Comparison of ENCODE assay signal across 40 cellular contexts in genomic region chrX:41825796-41826195, GRCh38.
"Had no signal": no experiment of that assay in that cellular context is flagged by ENCODE, and none has a peak within 500 bp of the region (broad histone marks: within the 10 kb centered on the region; RNA-seq: fewer than 3 reads in every experiment).

No MANE protein-coding gene starts in this region.

- DNase-seq: activated effector memory CD4-positive, alpha-beta T cell treated with anti-CD3 and anti-CD28 coated beads, Interleukin-2, amount 50 U/mL, for 16 hours; activated effector memory CD4-positive, alpha-beta T cell treated with Interleukin-2 at 50 U/mL for 16 hours; activated gamma-delta T cell; activated gamma-delta T cell treated with Interleukin-2 at 50 U/mL for 16 hours; activated naive CD4-positive, alpha-beta T cell; activated naive CD4-positive, alpha-beta T cell treated with anti-CD3 and anti-CD28 coated beads for 36 hours; activated naive CD4-positive, alpha-beta T cell treated with anti-CD3 and anti-CD28 coated beads, Interleukin-2, amount 10 ng/mL, durations not matched to agents 7 days and 5 days; activated naive CD4-positive, alpha-beta T cell treated with anti-CD3 and anti-CD28 coated beads, Interleukin-2, amount 50 U/mL, for 16 hours; activated naive CD4-positive, alpha-beta T cell treated with Interleukin-2 at 50 U/mL for 16 hours; activated naive CD8-positive, alpha-beta T cell treated with anti-CD3 and anti-CD28 coated beads for 36 hours; activated naive CD8-positive, alpha-beta T cell treated with anti-CD3 and anti-CD28 coated beads, Interleukin-2, amount 10 ng/mL, durations not matched to agents 7 days and 5 days; activated naive CD8-positive, alpha-beta T cell treated with anti-CD3 and anti-CD28 coated beads, Interleukin-2, amount 50 U/mL, for 24 hours; activated T-cell treated with anti-CD3 and anti-CD28 coated beads for 4 hours; activated T-cell treated with anti-CD3 and anti-CD28 coated beads, Interleukin-2, amount 50 U/mL, for 1 hour; activated T-cell treated with anti-CD3 and anti-CD28 coated beads, Interleukin-2, amount 50 U/mL, for 24 hours; activated T-cell treated with anti-CD3 and anti-CD28 coated beads, Interleukin-2, amount 50 U/mL, for 4 hours; activated T-cell treated with anti-CD3 and anti-CD28 coated beads, Interleukin-2, amount 50 U/mL, for 48 hours; activated T-cell treated with anti-CD3 and anti-CD28 coated beads, Interleukin-2, amount 50 U/mL, for 72 hours; amniotic stem cell; amygdala; anterior cingulate cortex; aorta; body of pancreas; brain microvascular endothelial cell; caudate nucleus; central memory CD4-positive, alpha-beta T cell; cerebellar nuclear complex had no signal

- H3K9me3 ChIP-seq: adrenal gland, ascending aorta, body of pancreas had no signal

- H3K27me3 ChIP-seq: adrenal gland, ascending aorta, body of pancreas, brain microvascular endothelial cell, breast epithelium, cardiac muscle cell had no signal

- H3K4me1 Mint-ChIP-seq: brain had no signal

- ATAC-seq: activated naive CD4-positive, alpha-beta T cell treated with anti-CD3 and anti-CD28 coated beads, Interleukin-2, amount 50 U/mL, for 72 hours; activated naive CD8-positive, alpha-beta T cell treated with anti-CD3 and anti-CD28 coated beads, Interleukin-2, amount 50 U/mL, for 24 hours; activated T-cell treated with anti-CD3 and anti-CD28 coated beads, Interleukin-2, amount 50 U/mL, for 4 hours; activated T-cell treated with anti-CD3 and anti-CD28 coated beads, Interleukin-2, amount 50 U/mL, for 72 hours; activated T-helper 17 cell treated with anti-CD3 and anti-CD28 coated beads, Interleukin-2, amount 50 U/mL, for 72 hours; body of pancreas had no signal

- H3K36me3 ChIP-seq: adrenal gland, ascending aorta, brain microvascular endothelial cell, breast epithelium, cardiac muscle cell had no signal

- FAIRE-seq: bronchial epithelial cell had no signal

- H3K9me3 Mint-ChIP-seq: activated T-cell treated with anti-CD3 and anti-CD28 coated beads, Interleukin-2, amount 50 U/mL, for 24 hours; activated T-helper 17 cell treated with anti-CD3 and anti-CD28 coated beads, Interleukin-2, amount 50 U/mL, for 72 hours; activated T-helper 2 cell treated with anti-CD3 and anti-CD28 coated beads, Interferon-gamma antibody, Interleukin-2, Interleukin-4, amounts not matched to agents 10 μg/mL and 5 μg/mL and 100 μg/mL, durations not matched to agents 14 hours and 24 hours and 36 hours; central memory CD8-positive, alpha-beta T cell had no signal

- H3K27me3 Mint-ChIP-seq: activated naive CD4-positive, alpha-beta T cell treated with anti-CD3 and anti-CD28 coated beads, Interleukin-2, amount 10 ng/mL, durations not matched to agents 7 days and 5 days; activated naive CD4-positive, alpha-beta T cell treated with anti-CD3 and anti-CD28 coated beads, Interleukin-2, amount 50 U/mL, for 24 hours; activated naive CD8-positive, alpha-beta T cell; activated naive CD8-positive, alpha-beta T cell treated with anti-CD3 and anti-CD28 coated beads for 36 hours; activated naive CD8-positive, alpha-beta T cell treated with anti-CD3 and anti-CD28 coated beads, Interleukin-2, amount 10 ng/mL, durations not matched to agents 7 days and 5 days; activated naive CD8-positive, alpha-beta T cell treated with anti-CD3 and anti-CD28 coated beads, Interleukin-2, amount 50 U/mL, for 24 hours; activated T-helper 17 cell treated with anti-CD3 and anti-CD28 coated beads, Interleukin-2, amount 50 U/mL, for 72 hours; brain; central memory CD8-positive, alpha-beta T cell had no signal

- H3K4me1 ChIP-seq: body of pancreas, breast epithelium had no signal

- H3K4me3 Mint-ChIP-seq: activated naive CD4-positive, alpha-beta T cell treated with anti-CD3 and anti-CD28 coated beads for 36 hours; activated naive CD4-positive, alpha-beta T cell treated with anti-CD3 and anti-CD28 coated beads, Interleukin-2, amount 10 ng/mL, durations not matched to agents 7 days and 5 days; activated naive CD4-positive, alpha-beta T cell treated with anti-CD3 and anti-CD28 coated beads, Interleukin-2, amount 50 U/mL, for 24 hours; activated naive CD8-positive, alpha-beta T cell; activated naive CD8-positive, alpha-beta T cell treated with anti-CD3 and anti-CD28 coated beads for 36 hours; activated naive CD8-positive, alpha-beta T cell treated with anti-CD3 and anti-CD28 coated beads, Interleukin-2, amount 10 ng/mL, durations not matched to agents 7 days and 5 days; activated naive CD8-positive, alpha-beta T cell treated with anti-CD3 and anti-CD28 coated beads, Interleukin-2, amount 50 U/mL, for 24 hours; activated T-cell treated with anti-CD3 and anti-CD28 coated beads, Interleukin-2, amount 50 U/mL, for 24 hours; activated T-cell treated with anti-CD3 and anti-CD28 coated beads, Interleukin-2, amount 50 U/mL, for 4 hours; activated T-cell treated with anti-CD3 and anti-CD28 coated beads, Interleukin-2, amount 50 U/mL, for 72 hours; activated T-helper 1 cell treated with anti-CD3 and anti-CD28 coated beads, Interleukin-12 subunit alpha, Interleukin-12 subunit beta, Interleukin-2, Interleukin-4 antibody, amounts not matched to agents 30 ng/mL and 10 ng/mL and 1 ng/mL, durations not matched to agents 14 hours and 24 hours and 36 hours; activated T-helper 17 cell treated with anti-CD3 and anti-CD28 coated beads, Interleukin-2, amount 50 U/mL, for 72 hours; brain; central memory CD8-positive, alpha-beta T cell had no signal

- H3K27ac Mint-ChIP-seq: activated naive CD4-positive, alpha-beta T cell treated with anti-CD3 and anti-CD28 coated beads for 36 hours; activated naive CD4-positive, alpha-beta T cell treated with anti-CD3 and anti-CD28 coated beads, Interleukin-2, amount 10 ng/mL, durations not matched to agents 7 days and 5 days; activated naive CD4-positive, alpha-beta T cell treated with anti-CD3 and anti-CD28 coated beads, Interleukin-2, amount 50 U/mL, for 24 hours; activated naive CD4-positive, alpha-beta T cell treated with anti-CD3 and anti-CD28 coated beads, Interleukin-2, amount 50 U/mL, for 72 hours; activated naive CD8-positive, alpha-beta T cell treated with anti-CD3 and anti-CD28 coated beads for 36 hours; activated naive CD8-positive, alpha-beta T cell treated with anti-CD3 and anti-CD28 coated beads, Interleukin-2, amount 10 ng/mL, durations not matched to agents 7 days and 5 days; activated naive CD8-positive, alpha-beta T cell treated with anti-CD3 and anti-CD28 coated beads, Interleukin-2, amount 50 U/mL, for 24 hours; activated T-cell treated with anti-CD3 and anti-CD28 coated beads, Interleukin-2, amount 50 U/mL, for 24 hours; activated T-cell treated with anti-CD3 and anti-CD28 coated beads, Interleukin-2, amount 50 U/mL, for 72 hours; activated T-helper 1 cell treated with anti-CD3 and anti-CD28 coated beads, Interleukin-12 subunit alpha, Interleukin-12 subunit beta, Interleukin-2, Interleukin-4 antibody, amounts not matched to agents 30 ng/mL and 10 ng/mL and 1 ng/mL, durations not matched to agents 14 hours and 24 hours and 36 hours; activated T-helper 17 cell treated with anti-CD3 and anti-CD28 coated beads, Interleukin-2, amount 50 U/mL, for 72 hours; activated T-helper 2 cell treated with anti-CD3 and anti-CD28 coated beads, Interferon-gamma antibody, Interleukin-2, Interleukin-4, amounts not matched to agents 10 μg/mL and 5 μg/mL and 100 μg/mL, durations not matched to agents 14 hours and 24 hours and 36 hours; brain had no signal

- H3K27ac ChIP-seq: adrenal gland, ascending aorta, body of pancreas, brain microvascular endothelial cell, breast epithelium, cardiac muscle cell had no signal

- H3K4me3 ChIP-seq: adrenal gland, ascending aorta, body of pancreas, breast epithelium, cardiac muscle cell had no signal
